Comparison of ENCODE assay signal across 19 cellular contexts in the genomic region with DNA sequence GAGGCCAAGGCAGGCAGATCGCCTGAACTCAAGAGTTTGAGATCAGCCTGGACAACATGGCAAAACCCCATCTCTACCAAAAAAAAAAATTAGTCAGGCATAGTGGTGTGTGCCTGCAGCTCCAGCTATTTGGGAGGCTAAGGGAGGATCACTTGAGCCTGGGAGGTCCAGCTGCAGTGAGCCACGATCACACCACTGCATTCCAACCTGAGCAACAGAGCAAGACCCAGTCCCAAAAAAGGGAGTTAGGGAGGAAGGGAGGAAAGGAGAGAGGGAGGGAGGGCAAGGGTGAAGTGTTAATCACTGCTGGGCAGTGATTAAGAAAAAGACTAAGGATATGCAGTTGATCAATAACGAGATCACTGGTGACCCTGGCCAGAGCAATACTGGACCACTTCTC. TPM values are rescaled to one million over a fixed set of nuclear protein-coding genes. Genes with fewer than 3 reads are reported as not detected.
"Had no signal": no experiment of that assay in that cellular context is flagged by ENCODE, and none has a peak within 500 bp of the region (broad histone marks: within the 10 kb centered on the region; RNA-seq: fewer than 3 reads in every experiment).

No MANE protein-coding gene starts in this region.

- H3K36me3 Mint-ChIP-seq: activated naive CD4-positive, alpha-beta T cell treated with anti-CD3 and anti-CD28 coated beads, Interleukin-2, amount 50 U/mL, for 72 hours had no signal

- H3K27me3 ChIP-seq: hepatocyte, right atrium auricular region, upper lobe of right lung had no signal

- H3K4me1 ChIP-seq: upper lobe of right lung had no signal

- H3K4me3 ChIP-seq: hepatocyte, left ventricle myocardium inferior, right atrium auricular region, upper lobe of right lung had no signal

- H3K9me3 Mint-ChIP-seq: activated CD4-positive, alpha-beta memory T cell treated with anti-CD3 and anti-CD28 coated beads, Interleukin-2, amount 10 ng/mL, durations not matched to agents 7 days and 5 days; activated CD4-positive, alpha-beta T cell treated with anti-CD3 and anti-CD28 coated beads, Interleukin-2, amount 10 ng/mL, durations not matched to agents 24 days and 14 days; activated naive CD4-positive, alpha-beta T cell treated with anti-CD3 and anti-CD28 coated beads, Interleukin-2, amount 50 U/mL, for 72 hours; naive thymus-derived CD8-positive, alpha-beta T cell had no signal

- DNase-seq: activated CD4-positive, alpha-beta memory T cell treated with anti-CD3 and anti-CD28 coated beads, Interleukin-2, amount 10 ng/mL, durations not matched to agents 7 days and 5 days; activated CD4-positive, alpha-beta T cell treated with anti-CD3 and anti-CD28 coated beads, Interleukin-2, amount 10 ng/mL, durations not matched to agents 24 days and 14 days; amygdala; cerebellar nuclear complex; cortex of kidney; glutamatergic neuron; left ventricle myocardium inferior; naive thymus-derived CD8-positive, alpha-beta T cell; stimulated activated CD4-positive, alpha-beta T cell treated with anti-CD3 and anti-CD28 coated beads, Interleukin-12 subunit alpha, Interleukin-12 subunit beta, amount 100 ng/mL, for 4 hours; stimulated activated CD4-positive, alpha-beta T cell treated with anti-CD3 and anti-CD28 coated beads, Interleukin-4, amount 100 ng/mL, for 4 hours; upper lobe of right lung had no signal

- H3K27ac Mint-ChIP-seq: activated CD4-positive, alpha-beta memory T cell treated with anti-CD3 and anti-CD28 coated beads, Interleukin-2, amount 10 ng/mL, durations not matched to agents 7 days and 5 days; activated CD4-positive, alpha-beta T cell treated with anti-CD3 and anti-CD28 coated beads, Interleukin-2, amount 10 ng/mL, durations not matched to agents 24 days and 14 days; progenitor cell of endocrine pancreas had no signal

- H3K9me3 ChIP-seq: left ventricle myocardium inferior, right atrium auricular region, upper lobe of right lung had no signal

- H3K27me3 Mint-ChIP-seq: activated CD4-positive, alpha-beta memory T cell treated with anti-CD3 and anti-CD28 coated beads, Interleukin-2, amount 10 ng/mL, durations not matched to agents 7 days and 5 days; activated CD4-positive, alpha-beta T cell treated with anti-CD3 and anti-CD28 coated beads, Interleukin-2, amount 10 ng/mL, durations not matched to agents 24 days and 14 days; brain; naive thymus-derived CD8-positive, alpha-beta T cell; progenitor cell of endocrine pancreas had no signal

- H3K4me3 Mint-ChIP-seq: activated CD4-positive, alpha-beta memory T cell treated with anti-CD3 and anti-CD28 coated beads, Interleukin-2, amount 10 ng/mL, durations not matched to agents 7 days and 5 days; activated CD4-positive, alpha-beta T cell treated with anti-CD3 and anti-CD28 coated beads, Interleukin-2, amount 10 ng/mL, durations not matched to agents 24 days and 14 days; brain; naive thymus-derived CD8-positive, alpha-beta T cell had no signal

- ATAC-seq: activated naive CD4-positive, alpha-beta T cell treated with anti-CD3 and anti-CD28 coated beads, Interleukin-2, amount 50 U/mL, for 72 hours; naive thymus-derived CD8-positive, alpha-beta T cell; SK-N-SH treated with all-trans-retinoic acid at 6 μM for 48 hours; upper lobe of right lung had no signal

- H3K27ac ChIP-seq: hepatocyte, left ventricle myocardium inferior, right atrium auricular region, upper lobe of right lung had no signal

RNA-seq across cellular contexts. Expression of a gene that starts 56.0 kb away (rescaled TPM):
- total RNA-seq: activated CD4-positive, alpha-beta memory T cell treated with anti-CD3 and anti-CD28 coated beads, Interleukin-2, amount 10 ng/mL, durations not matched to agents 7 days and 5 days; activated CD4-positive, alpha-beta T cell treated with anti-CD3 and anti-CD28 coated beads, Interleukin-2, amount 10 ng/mL, durations not matched to agents 24 days and 14 days; frontal cortex; osteocyte had no signal
